In genomic region chr16:80837421-80838263, GRCh38 we compare ENCODE assay signal across 1 cellular context.
TF ChIP-seq lines count a peak whose summit lies in the region.

No MANE protein-coding gene starts in this region.

TF ChIP-seq in GM23338, 12 proteins besides CTCF, POLR2A, EP300 and RAD21 (continued from another document):
- TF ChIP-seq REST (IDR thresholded peaks at IDR 0.05; ENCODE audit: unreplicated experiment) = no peak
